Comparison of ENCODE assay signal across 1 cellular context in the genomic region with DNA sequence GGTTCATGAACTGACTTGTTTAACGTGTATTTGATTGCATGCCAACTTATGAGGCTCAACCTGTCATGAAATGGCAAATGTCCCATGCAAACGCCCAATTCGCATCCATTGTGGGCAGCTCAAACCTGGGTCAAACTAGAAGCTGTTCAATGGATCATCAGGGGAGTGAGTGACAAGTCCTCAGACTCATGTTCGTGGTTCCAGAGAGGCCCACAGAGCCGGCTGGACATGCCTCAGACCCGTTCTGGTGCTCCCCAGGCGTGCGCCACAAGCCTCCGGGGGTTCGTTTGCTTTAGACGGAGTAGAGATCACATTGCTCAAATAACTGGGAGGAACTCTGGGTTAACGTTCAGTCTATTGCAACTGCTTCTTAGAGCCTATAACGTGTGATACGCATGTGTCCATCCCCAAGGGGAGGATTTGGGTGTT.
TF ChIP-seq lines count a peak whose summit lies in the region.

No MANE protein-coding gene starts in this region.

TF ChIP-seq in H1, 55 proteins besides CTCF, POLR2A, EP300 and RAD21:
- TF ChIP-seq HDAC2 (IDR thresholded peaks at IDR 0.05; ENCODE audit: borderline replicate concordance in 1 of 2, low read depth in 2 of 2, low read length in 2 of 2) = no peak
- TF ChIP-seq FOSL1 (IDR thresholded peaks at IDR 0.05; ENCODE audit: insufficient read depth, low read depth, low read length) = no peak
- TF ChIP-seq, protein P1, sequence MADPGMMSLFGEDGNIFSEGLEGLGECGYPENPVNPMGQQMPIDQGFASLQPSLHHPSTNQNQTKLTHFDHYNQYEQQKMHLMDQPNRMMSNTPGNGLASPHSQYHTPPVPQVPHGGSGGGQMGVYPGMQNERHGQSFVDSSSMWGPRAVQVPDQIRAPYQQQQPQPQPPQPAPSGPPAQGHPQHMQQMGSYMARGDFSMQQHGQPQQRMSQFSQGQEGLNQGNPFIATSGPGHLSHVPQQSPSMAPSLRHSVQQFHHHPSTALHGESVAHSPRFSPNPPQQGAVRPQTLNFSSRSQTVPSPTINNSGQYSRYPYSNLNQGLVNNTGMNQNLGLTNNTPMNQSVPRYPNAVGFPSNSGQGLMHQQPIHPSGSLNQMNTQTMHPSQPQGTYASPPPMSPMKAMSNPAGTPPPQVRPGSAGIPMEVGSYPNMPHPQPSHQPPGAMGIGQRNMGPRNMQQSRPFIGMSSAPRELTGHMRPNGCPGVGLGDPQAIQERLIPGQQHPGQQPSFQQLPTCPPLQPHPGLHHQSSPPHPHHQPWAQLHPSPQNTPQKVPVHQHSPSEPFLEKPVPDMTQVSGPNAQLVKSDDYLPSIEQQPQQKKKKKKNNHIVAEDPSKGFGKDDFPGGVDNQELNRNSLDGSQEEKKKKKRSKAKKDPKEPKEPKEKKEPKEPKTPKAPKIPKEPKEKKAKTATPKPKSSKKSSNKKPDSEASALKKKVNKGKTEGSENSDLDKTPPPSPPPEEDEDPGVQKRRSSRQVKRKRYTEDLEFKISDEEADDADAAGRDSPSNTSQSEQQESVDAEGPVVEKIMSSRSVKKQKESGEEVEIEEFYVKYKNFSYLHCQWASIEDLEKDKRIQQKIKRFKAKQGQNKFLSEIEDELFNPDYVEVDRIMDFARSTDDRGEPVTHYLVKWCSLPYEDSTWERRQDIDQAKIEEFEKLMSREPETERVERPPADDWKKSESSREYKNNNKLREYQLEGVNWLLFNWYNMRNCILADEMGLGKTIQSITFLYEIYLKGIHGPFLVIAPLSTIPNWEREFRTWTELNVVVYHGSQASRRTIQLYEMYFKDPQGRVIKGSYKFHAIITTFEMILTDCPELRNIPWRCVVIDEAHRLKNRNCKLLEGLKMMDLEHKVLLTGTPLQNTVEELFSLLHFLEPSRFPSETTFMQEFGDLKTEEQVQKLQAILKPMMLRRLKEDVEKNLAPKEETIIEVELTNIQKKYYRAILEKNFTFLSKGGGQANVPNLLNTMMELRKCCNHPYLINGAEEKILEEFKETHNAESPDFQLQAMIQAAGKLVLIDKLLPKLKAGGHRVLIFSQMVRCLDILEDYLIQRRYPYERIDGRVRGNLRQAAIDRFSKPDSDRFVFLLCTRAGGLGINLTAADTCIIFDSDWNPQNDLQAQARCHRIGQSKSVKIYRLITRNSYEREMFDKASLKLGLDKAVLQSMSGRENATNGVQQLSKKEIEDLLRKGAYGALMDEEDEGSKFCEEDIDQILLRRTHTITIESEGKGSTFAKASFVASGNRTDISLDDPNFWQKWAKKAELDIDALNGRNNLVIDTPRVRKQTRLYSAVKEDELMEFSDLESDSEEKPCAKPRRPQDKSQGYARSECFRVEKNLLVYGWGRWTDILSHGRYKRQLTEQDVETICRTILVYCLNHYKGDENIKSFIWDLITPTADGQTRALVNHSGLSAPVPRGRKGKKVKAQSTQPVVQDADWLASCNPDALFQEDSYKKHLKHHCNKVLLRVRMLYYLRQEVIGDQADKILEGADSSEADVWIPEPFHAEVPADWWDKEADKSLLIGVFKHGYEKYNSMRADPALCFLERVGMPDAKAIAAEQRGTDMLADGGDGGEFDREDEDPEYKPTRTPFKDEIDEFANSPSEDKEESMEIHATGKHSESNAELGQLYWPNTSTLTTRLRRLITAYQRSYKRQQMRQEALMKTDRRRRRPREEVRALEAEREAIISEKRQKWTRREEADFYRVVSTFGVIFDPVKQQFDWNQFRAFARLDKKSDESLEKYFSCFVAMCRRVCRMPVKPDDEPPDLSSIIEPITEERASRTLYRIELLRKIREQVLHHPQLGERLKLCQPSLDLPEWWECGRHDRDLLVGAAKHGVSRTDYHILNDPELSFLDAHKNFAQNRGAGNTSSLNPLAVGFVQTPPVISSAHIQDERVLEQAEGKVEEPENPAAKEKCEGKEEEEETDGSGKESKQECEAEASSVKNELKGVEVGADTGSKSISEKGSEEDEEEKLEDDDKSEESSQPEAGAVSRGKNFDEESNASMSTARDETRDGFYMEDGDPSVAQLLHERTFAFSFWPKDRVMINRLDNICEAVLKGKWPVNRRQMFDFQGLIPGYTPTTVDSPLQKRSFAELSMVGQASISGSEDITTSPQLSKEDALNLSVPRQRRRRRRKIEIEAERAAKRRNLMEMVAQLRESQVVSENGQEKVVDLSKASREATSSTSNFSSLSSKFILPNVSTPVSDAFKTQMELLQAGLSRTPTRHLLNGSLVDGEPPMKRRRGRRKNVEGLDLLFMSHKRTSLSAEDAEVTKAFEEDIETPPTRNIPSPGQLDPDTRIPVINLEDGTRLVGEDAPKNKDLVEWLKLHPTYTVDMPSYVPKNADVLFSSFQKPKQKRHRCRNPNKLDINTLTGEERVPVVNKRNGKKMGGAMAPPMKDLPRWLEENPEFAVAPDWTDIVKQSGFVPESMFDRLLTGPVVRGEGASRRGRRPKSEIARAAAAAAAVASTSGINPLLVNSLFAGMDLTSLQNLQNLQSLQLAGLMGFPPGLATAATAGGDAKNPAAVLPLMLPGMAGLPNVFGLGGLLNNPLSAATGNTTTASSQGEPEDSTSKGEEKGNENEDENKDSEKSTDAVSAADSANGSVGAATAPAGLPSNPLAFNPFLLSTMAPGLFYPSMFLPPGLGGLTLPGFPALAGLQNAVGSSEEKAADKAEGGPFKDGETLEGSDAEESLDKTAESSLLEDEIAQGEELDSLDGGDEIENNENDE (IDR thresholded peaks at IDR 0.05; ENCODE audit: insufficient replicate concordance, low read length) = no peak
- no peak for TF ChIP-seq POU5F1 (IDR thresholded peaks at IDR 0.05; ENCODE audit: low read depth, low read length)
- no peak for TF ChIP-seq JUN (IDR thresholded peaks at IDR 0.05; ENCODE audit: low read depth, low read length)
- TF ChIP-seq CBX5 (IDR thresholded peaks at IDR 0.05; ENCODE audit: low read depth, low read length) = no peak
